Comparison of ENCODE assay signal across 8 cellular contexts in the genomic region with DNA sequence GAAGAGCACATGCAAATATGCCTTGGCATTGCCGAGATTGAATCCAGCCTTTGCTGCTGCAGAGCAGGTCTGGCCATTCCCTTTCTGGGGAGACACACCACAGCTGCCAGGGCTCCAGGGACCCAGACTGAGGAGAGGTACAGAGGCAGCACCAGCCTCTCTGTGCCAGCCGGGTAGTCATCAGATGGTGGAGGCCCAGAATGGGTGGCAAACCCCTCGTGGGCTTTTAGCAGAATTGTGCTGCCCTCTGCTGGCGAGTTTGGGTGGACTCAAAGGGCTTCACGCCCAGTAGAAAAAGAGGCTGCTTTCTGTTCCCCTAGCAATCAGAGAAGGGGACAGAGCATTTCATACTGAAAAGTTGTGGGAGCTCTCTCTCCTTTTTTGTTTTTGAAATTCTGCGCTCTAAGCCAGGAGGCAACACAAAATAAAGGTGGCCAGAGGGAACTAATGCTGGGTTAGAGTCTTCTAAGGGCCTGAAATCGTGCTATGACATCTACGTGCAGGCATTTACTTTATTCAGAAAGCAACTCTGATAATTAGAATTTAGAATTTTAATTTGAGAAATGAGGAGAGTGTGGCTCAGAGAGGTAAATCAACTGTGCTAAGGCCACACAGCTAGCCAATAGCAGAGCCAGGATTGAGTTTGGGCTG.
DNase-seq lines count a peak whose midpoint lies in the region; ATAC-seq and TF ChIP-seq lines count a peak whose summit lies in the region.

No MANE protein-coding gene starts in this region.

- peak; percentile 78 for ATAC-seq in HG02759 (IDR thresholded peaks at IDR 0.05; ENCODE audit: unreplicated experiment)
- peak; percentile 50 for ATAC-seq in WTC11
- ATAC-seq in GM21423 (IDR thresholded peaks at IDR 0.05; ENCODE audit: unreplicated experiment): no peak

- no peaks in the 10 kb centered on the region for H3K36me3 Mint-ChIP-seq in WTC11

- peak; percentile 27 for DNase-seq in GDM1 (lab: John Stamatoyannopoulos, UW)
- DNase-seq in NCI-H2107 (lab: John Stamatoyannopoulos, UW): peak; percentile 43
- DNase-seq in WTC11 (ENCODE audit: low spot score): peak; percentile 87
- DNase-seq in cardiac fibroblast (ENCODE audit: low read depth in 2 of 2): peak; percentile 81 to 82
- peak; percentile 72 for DNase-seq in kidney tubule cell (ENCODE audit: low spot score)
- DNase-seq in stimulated activated CD4-positive, alpha-beta T cell treated with anti-CD3 and anti-CD28 coated beads, Interleukin-4, amount 100 ng/mL, for 1 hour: peak; percentile 73

- POLR2A ChIA-PET in WTC11 (lab: Charles Lee): no interaction called here

- TF ChIP-seq CTCF in WTC11 (IDR thresholded peaks at IDR 0.05): peak; percentile 86
- TF ChIP-seq CTCF in cardiac fibroblast (IDR thresholded peaks at IDR 0.05; ENCODE audit: low read depth, low read length): peak; percentile 79

- CTCF ChIA-PET in WTC11 (lab: Charles Lee): interaction anchor here (0.5 to 2.3 kb wide), 19 partner anchors 16 to 579 kb away, joined by 3 to 17 read pairs (median 3); no protein-coding TSS in a partner anchor

- no peak overlapping the region for H3K4me3 ChIP-seq in cardiac fibroblast (replicated peaks in 1 of 2; ENCODE audit: low read depth in 2 of 2, low read length in 2 of 2)

- no peak overlapping the region for H3K27ac Mint-ChIP-seq in WTC11

- peaks cover 24% of the 10 kb centered on the region for H3K4me1 Mint-ChIP-seq in WTC11

- no peak overlapping the region for H3K4me3 Mint-ChIP-seq in WTC11

- H3K27me3 Mint-ChIP-seq in WTC11 (ENCODE audit: low read depth): no peaks in the 10 kb centered on the region; the same call in 1 of the 2 replicates

- H3K9me3 Mint-ChIP-seq in WTC11: no peaks in the 10 kb centered on the region

TF ChIP-seq in WTC11, 78 proteins besides CTCF, POLR2A, EP300 and RAD21:
- TF ChIP-seq USF2 (CRISPR knock-in tag; IDR thresholded peaks at IDR 0.05) (no peak), NR3C1 (CRISPR knock-in tag; conservative IDR thresholded peaks at IDR 0.05; ENCODE audit: low read depth) (no peak), ETV6 (CRISPR knock-in tag; IDR thresholded peaks at IDR 0.05) (no peak), EMX1 (CRISPR knock-in tag; IDR thresholded peaks at IDR 0.05) (no peak), CREM (CRISPR knock-in tag; IDR thresholded peaks at IDR 0.05) (no peak), ZNF138 (CRISPR knock-in tag; conservative IDR thresholded peaks at IDR 0.05) (no peak)
- TF ChIP-seq, protein P1, sequence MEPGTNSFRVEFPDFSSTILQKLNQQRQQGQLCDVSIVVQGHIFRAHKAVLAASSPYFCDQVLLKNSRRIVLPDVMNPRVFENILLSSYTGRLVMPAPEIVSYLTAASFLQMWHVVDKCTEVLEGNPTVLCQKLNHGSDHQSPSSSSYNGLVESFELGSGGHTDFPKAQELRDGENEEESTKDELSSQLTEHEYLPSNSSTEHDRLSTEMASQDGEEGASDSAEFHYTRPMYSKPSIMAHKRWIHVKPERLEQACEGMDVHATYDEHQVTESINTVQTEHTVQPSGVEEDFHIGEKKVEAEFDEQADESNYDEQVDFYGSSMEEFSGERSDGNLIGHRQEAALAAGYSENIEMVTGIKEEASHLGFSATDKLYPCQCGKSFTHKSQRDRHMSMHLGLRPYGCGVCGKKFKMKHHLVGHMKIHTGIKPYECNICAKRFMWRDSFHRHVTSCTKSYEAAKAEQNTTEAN (CRISPR knock-in tag; IDR thresholded peaks at IDR 0.05): no peak

Comparison
In these comparisons a context has a peak if more than half of its experiments do, and no peak if none do; other contexts are left out.
1. DNase-seq: peak in every context shown above with its lines; median percentile 87 in WTC11; 82 in cardiac fibroblast; 73 in stimulated activated CD4-positive, alpha-beta T cell treated with anti-CD3 and anti-CD28 coated beads, Interleukin-4, amount 100 ng/mL, for 1 hour; 72 in kidney tubule cell; 43 in NCI-H2107; 27 in GDM1.